In the genomic region with DNA sequence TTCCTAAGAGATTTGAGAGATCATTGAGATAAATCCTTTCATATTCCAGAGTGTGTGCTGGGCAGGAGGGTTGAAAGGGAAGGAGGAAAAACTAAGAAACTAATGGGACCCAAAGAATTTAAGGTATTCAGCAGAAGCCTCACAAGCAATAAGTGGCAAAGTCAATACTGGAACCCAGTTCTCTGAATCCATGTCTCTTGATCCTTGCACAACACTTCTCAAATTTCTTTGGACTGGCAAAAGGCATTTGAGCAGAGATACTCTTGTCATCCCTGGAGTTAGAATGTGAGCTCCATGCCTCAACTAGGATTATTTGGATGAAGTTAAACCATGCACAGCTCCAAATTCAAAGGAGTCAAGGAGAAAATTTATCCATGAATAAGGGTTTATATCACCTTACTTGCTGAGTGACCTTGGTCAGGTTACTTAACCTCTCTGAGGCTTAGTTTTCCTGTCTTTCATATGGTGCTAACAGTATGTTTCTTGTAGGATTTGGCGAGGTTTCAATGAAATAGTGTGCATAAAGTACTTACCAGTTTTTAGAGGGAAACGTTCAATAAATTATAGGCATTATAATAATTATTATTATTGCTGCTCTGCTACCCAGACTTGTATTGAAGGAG, we compare ENCODE assay signal across 21 cellular contexts.
A peak's percentile ranks its signal among the peaks of the same experiment; 100 is the strongest.
DNase-seq lines count a peak whose midpoint lies in the region; ATAC-seq and TF ChIP-seq lines count a peak whose summit lies in the region.
"Had no signal": no experiment of that assay in that cellular context is flagged by ENCODE, and none has a peak within 500 bp of the region (broad histone marks: within the 10 kb centered on the region; RNA-seq: fewer than 3 reads in every experiment).

No MANE protein-coding gene starts in this region.

- no TSS peak for BruUV-seq in PC-9 (replicated peaks; lab: Mats Ljungman, UMichigan)

- H3K4me3 ChIP-seq in SK-N-SH (ENCODE audit: low read depth in 2 of 2, low read length in 1 of 2), result no peak overlapping the region
- no peak overlapping the region for H3K4me3 ChIP-seq in PC-9
- no peak overlapping the region for H3K4me3 ChIP-seq in gastrocnemius medialis
- H3K4me3 ChIP-seq: lung, suprapubic skin had no signal

- H4K20me1 ChIP-seq in SK-N-SH (ENCODE audit: insufficient read depth), result no peaks in the 10 kb centered on the region
- H4K20me1 ChIP-seq in PC-9 (ENCODE audit: insufficient read depth), result no peaks in the 10 kb centered on the region

- TF ChIP-seq CTCF in SK-N-SH (IDR thresholded peaks at IDR 0.05), result no peak
- TF ChIP-seq CTCF in PC-9 (conservative IDR thresholded peaks at IDR 0.05), result no peak
- no peak for TF ChIP-seq CTCF in gastrocnemius medialis (IDR thresholded peaks at IDR 0.05 in 4 of 5, conservative IDR thresholded peaks at IDR 0.05 in 1 of 5)

- H3K9ac ChIP-seq in SK-N-SH, result no peak overlapping the region

- ATAC-seq in SK-N-SH treated with all-trans-retinoic acid at 6 μM for 48 hours, result no peak; the same call in 2 of the 3 replicates
- ATAC-seq in gastrocnemius medialis, result peak; percentile 15 to 38
- ATAC-seq: effector memory CD8-positive, alpha-beta T cell; sciatic nerve had no signal

- no peak overlapping the region for H2AFZ ChIP-seq in SK-N-SH (ENCODE audit: low read depth)
- no peak overlapping the region for H2AFZ ChIP-seq in PC-9

- H3K4me1 ChIP-seq in SK-N-SH (ENCODE audit: control insufficient read depth in 1 of 2, insufficient read depth in 2 of 2, low read depth in 1 of 2, low read length in 1 of 2) (peaks cover 3 to 32% of the 10 kb centered on the region in 2 experiments; a peak in 3 of 4 replicates), PC-9 (replicated peaks; ENCODE audit: insufficient read depth) (peaks cover 60% of the 10 kb centered on the region), gastrocnemius medialis (peaks cover 12 to 14% of the 10 kb centered on the region in 2 donors)

- POLR2A ChIA-PET in SK-N-SH (lab: Yijun Ruan, JAX), result no interaction called here
- POLR2A ChIA-PET in PC-9 (lab: Charles Lee; ENCODE audit: unreplicated experiment), result interaction anchor here (0.7 kb wide), 1 partner anchor 25 kb away, joined by 7 read pairs; no protein-coding TSS in a partner anchor

- H3K9me3 ChIP-seq in SK-N-SH (no peaks in the 10 kb centered on the region), PC-9 (ENCODE audit: insufficient read depth, low read depth) (no peaks in the 10 kb centered on the region), gastrocnemius medialis (no peaks in the 10 kb centered on the region)
- H3K9me3 ChIP-seq: suprapubic skin had no signal

- H3K79me2 ChIP-seq in SK-N-SH (ENCODE audit: insufficient read depth) (no peaks in the 10 kb centered on the region), PC-9 (ENCODE audit: low read depth) (0 out of 2 replicates have a peak, but pooled peaks cover 3% of the 10 kb centered on the region)

- H3K4me2 ChIP-seq in SK-N-SH (0 out of 2 replicates have a peak overlapping the region, but pooled peaks have one; percentile 3), PC-9 (peak overlapping the region; percentile 38)

- TF ChIP-seq POLR2A in gastrocnemius medialis (IDR thresholded peaks at IDR 0.05), result no peak

- in situ Hi-C loops in gastrocnemius medialis (cut with MboI; ENCODE audit: low sequenced_read_pairs in 4 of 4) (loop anchor here in 3 of 4 donors (10.0 kb wide), 2 partner anchors 124 to 386 kb away; a partner anchor contains a TSS), G401 (cut with HindIII; ENCODE audit: low sequenced_read_pairs) (no loop called here)

- DNase-seq in SK-N-SH, result no peak
- DNase-seq in PC-9, result peak in 1 of 2 experiments; percentile 70
- DNase-seq in fibroblast of gingiva (ENCODE audit: low read depth), result peak; percentile 83
- no peak for DNase-seq in gastrocnemius medialis
- DNase-seq in G401 (ENCODE audit: low spot score), result no peak
- DNase-seq in LoVo (ENCODE audit: low spot score), result no peak
- DNase-seq in NK-92 (lab: John Stamatoyannopoulos, UW; ENCODE audit: unreplicated experiment), result no peak
- DNase-seq: activated CD4-positive, alpha-beta T cell treated with anti-CD3 and anti-CD28 coated beads, Interleukin-2, amount 10 ng/mL, durations not matched to agents 24 days and 14 days; effector memory CD8-positive, alpha-beta T cell; GDM1; hippocampal formation; NCI-H1436; NCI-H510A treated with DMSO at 0.1 percent for 48 hours; occipital lobe; Right ventricle myocardium superior had no signal

- H3K27ac ChIP-seq in SK-N-SH (ENCODE audit: low read depth in 2 of 2, low read length in 1 of 2) (peak overlapping the region in 1 of 2 experiments; percentile 73; a peak in 3 of 4 replicates), PC-9 (peak overlapping the region; percentile 60), gastrocnemius medialis (peak overlapping the region; percentile 48 to 68 (median 56))
- H3K27ac ChIP-seq: 22Rv1, C4-2B, suprapubic skin had no signal

- H3F3A ChIP-seq in SK-N-SH (replicated peaks; ENCODE audit: insufficient read depth) (peaks cover 25% of the 10 kb centered on the region), PC-9 (ENCODE audit: insufficient read depth, low read depth) (peaks cover 30% of the 10 kb centered on the region)

- intact Hi-C loops in PC-9 (cut with micrococcal nuclease; ENCODE audit: unreplicated experiment), result loop anchor here (1.0 to 10.0 kb wide), 2 partner anchors 21 to 116 kb away; no protein-coding TSS in a partner anchor
- intact Hi-C loops in gastrocnemius medialis (cut with DNase I; ENCODE audit: low total_unique reads), result no loop called here

- WGBS in SK-N-SH (ENCODE audit: low lambda C conversion rate), result 72% methylated on average over 2 of the region's 2 CpGs

- no peak for TF ChIP-seq RAD21 in SK-N-SH (IDR thresholded peaks at IDR 0.05; ENCODE audit: low read length)

- no peaks in the 10 kb centered on the region for H3K9me2 ChIP-seq in SK-N-SH
- no peaks in the 10 kb centered on the region for H3K9me2 ChIP-seq in PC-9 (ENCODE audit: insufficient read depth)

- H3K27me3 ChIP-seq in SK-N-SH (ENCODE audit: insufficient read depth) (no peaks in the 10 kb centered on the region), PC-9 (ENCODE audit: insufficient read depth, low read depth) (no peaks in the 10 kb centered on the region), gastrocnemius medialis (no peaks in the 10 kb centered on the region)
- H3K27me3 ChIP-seq: suprapubic skin had no signal

- CTCF ChIA-PET in SK-N-SH (lab: Yijun Ruan, JAX) (interaction anchor here (0.6 kb wide), 1 partner anchor 43 kb away, joined by 3 read pairs; no protein-coding TSS in a partner anchor), PC-9 (lab: Charles Lee) (no interaction called here)

- TF ChIP-seq EP300 in SK-N-SH (IDR thresholded peaks at IDR 0.05; ENCODE audit: borderline replicate concordance in 1 of 2, low read depth in 1 of 2, low read length in 1 of 2), result no peak

- no peaks in the 10 kb centered on the region for H3K36me3 ChIP-seq in SK-N-SH (replicated peaks in 1 of 2; ENCODE audit: control insufficient read depth in 1 of 2, insufficient read depth in 2 of 2, low read length in 1 of 2)
- H3K36me3 ChIP-seq in PC-9 (ENCODE audit: low read depth), result no peaks in the 10 kb centered on the region
- no peaks in the 10 kb centered on the region for H3K36me3 ChIP-seq in gastrocnemius medialis
- H3K36me3 ChIP-seq: suprapubic skin had no signal

TF ChIP-seq in SK-N-SH, 30 proteins besides CTCF, POLR2A, EP300 and RAD21:
- no peak for TF ChIP-seq FOXJ3 (CRISPR knock-in tag; IDR thresholded peaks at IDR 0.05)
- no peak for TF ChIP-seq MEF2A (IDR thresholded peaks at IDR 0.05; ENCODE audit: borderline replicate concordance, low read depth)
- 0 out of 2 replicates have a peak, but pooled peaks have one; percentile 13 for TF ChIP-seq TEAD4 (IDR thresholded peaks at IDR 0.05; ENCODE audit: borderline replicate concordance, insufficient read depth)

TF ChIP-seq in SK-N-SH treated with all-trans-retinoic acid at 6 μM for 48 hours, 23 proteins besides CTCF, POLR2A, EP300 and RAD21:
- TF ChIP-seq RARB (CRISPR knock-in tag; IDR thresholded peaks at IDR 0.05), result no peak
- no peak for TF ChIP-seq ZFP30 (CRISPR knock-in tag; IDR thresholded peaks at IDR 0.05)
- TF ChIP-seq TCF4 (CRISPR knock-in tag; IDR thresholded peaks at IDR 0.05; ENCODE audit: borderline replicate concordance), result no peak
- TF ChIP-seq ARNTL (CRISPR knock-in tag; IDR thresholded peaks at IDR 0.05; ENCODE audit: borderline replicate concordance, low read depth), result no peak
- no peak for TF ChIP-seq ZC3H10 (CRISPR knock-in tag; IDR thresholded peaks at IDR 0.05)
- TF ChIP-seq, protein P1, sequence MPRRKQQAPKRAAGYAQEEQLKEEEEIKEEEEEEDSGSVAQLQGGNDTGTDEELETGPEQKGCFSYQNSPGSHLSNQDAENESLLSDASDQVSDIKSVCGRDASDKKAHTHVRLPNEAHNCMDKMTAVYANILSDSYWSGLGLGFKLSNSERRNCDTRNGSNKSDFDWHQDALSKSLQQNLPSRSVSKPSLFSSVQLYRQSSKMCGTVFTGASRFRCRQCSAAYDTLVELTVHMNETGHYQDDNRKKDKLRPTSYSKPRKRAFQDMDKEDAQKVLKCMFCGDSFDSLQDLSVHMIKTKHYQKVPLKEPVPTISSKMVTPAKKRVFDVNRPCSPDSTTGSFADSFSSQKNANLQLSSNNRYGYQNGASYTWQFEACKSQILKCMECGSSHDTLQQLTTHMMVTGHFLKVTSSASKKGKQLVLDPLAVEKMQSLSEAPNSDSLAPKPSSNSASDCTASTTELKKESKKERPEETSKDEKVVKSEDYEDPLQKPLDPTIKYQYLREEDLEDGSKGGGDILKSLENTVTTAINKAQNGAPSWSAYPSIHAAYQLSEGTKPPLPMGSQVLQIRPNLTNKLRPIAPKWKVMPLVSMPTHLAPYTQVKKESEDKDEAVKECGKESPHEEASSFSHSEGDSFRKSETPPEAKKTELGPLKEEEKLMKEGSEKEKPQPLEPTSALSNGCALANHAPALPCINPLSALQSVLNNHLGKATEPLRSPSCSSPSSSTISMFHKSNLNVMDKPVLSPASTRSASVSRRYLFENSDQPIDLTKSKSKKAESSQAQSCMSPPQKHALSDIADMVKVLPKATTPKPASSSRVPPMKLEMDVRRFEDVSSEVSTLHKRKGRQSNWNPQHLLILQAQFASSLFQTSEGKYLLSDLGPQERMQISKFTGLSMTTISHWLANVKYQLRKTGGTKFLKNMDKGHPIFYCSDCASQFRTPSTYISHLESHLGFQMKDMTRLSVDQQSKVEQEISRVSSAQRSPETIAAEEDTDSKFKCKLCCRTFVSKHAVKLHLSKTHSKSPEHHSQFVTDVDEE (CRISPR knock-in tag; IDR thresholded peaks at IDR 0.05), result no peak
- no peak for TF ChIP-seq ZNF8 (CRISPR knock-in tag; IDR thresholded peaks at IDR 0.05)
